13 cellular contexts compared by ENCODE assay signal in the genomic region with DNA sequence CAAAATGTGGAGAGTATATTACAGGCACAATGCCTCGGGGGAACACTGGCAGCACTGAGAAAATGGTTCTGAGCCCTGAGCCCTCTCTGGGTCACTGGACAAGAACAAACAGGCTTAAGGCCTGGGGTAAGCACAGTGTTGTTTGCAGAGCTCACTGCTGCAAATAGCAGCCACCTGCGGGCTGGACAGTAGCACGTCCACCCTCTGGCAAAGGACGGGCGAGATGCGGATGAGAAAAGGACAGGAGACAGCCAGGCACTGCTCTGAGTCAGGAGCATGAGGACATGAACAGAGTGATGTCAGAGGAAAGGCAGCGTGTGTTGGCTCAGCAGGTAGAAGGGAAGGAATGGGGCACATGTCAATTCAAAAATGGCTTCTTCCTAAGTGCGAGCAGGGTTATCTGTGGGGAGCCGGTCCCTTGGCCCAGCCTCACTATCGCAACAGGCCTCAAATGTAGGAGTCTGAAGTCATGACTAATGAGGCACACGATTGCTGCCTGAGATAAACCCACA. TPM values are rescaled to one million over a fixed set of nuclear protein-coding genes. Genes with fewer than 3 reads are reported as not detected.
A peak's percentile ranks its signal among the peaks of the same experiment; 100 is the strongest.
DNase-seq lines count a peak whose midpoint lies in the region.
"Had no signal": no experiment of that assay in that cellular context is flagged by ENCODE, and none has a peak within 500 bp of the region (broad histone marks: within the 10 kb centered on the region; RNA-seq: fewer than 3 reads in every experiment).

No MANE protein-coding gene starts in this region.

- DNase-seq in A172 (ENCODE audit: low spot score) (peak; percentile 12), NCI-H146 (lab: John Stamatoyannopoulos, UW) (peak; percentile 67), cerebellar cortex (ENCODE audit: low spot score) (peak; percentile 91), left kidney (ENCODE audit: low read depth, low spot score) (peak; percentile 33), SIG-M5 treated with dmso at 0.1 percent for 504 hours (lab: John Stamatoyannopoulos, UW; ENCODE audit: unreplicated experiment) (no peak), NCI-H1092 treated with DMSO at 0.1 percent for 48 hours (lab: John Stamatoyannopoulos, UW) (no peak), SW 1271 (lab: John Stamatoyannopoulos, UW) (no peak), HPDE6-E6E7 (ENCODE audit: extremely low spot score) (no peak)
- DNase-seq: activated CD4-positive, alpha-beta T cell treated with anti-CD3 and anti-CD28 coated beads for 36 hours; activated T-cell treated with anti-CD3 and anti-CD28 coated beads, Interleukin-2, amount 50 U/mL, for 4 hours; effector memory CD8-positive, alpha-beta T cell; GOT3; stimulated activated CD4-positive, alpha-beta T cell treated with anti-CD3 and anti-CD28 coated beads, Interleukin-4, amount 100 ng/mL, for 1 hour had no signal

RNA-seq across cellular contexts. Expression of gene NEB, which starts 25.9 kb away (rescaled TPM):
- total RNA-seq in A172 (2014; rRNA removed; shearing (Covaris generic)) = not detected in 2 replicates

Comparison
In these comparisons a context has a peak if more than half of its experiments do, and no peak if none do; other contexts are left out.
1. DNase-seq: peak in A172 (single experiment), NCI-H146 (single experiment), cerebellar cortex (single experiment) and left kidney (single experiment); none in SIG-M5 treated with dmso at 0.1 percent for 504 hours (single experiment), NCI-H1092 treated with DMSO at 0.1 percent for 48 hours (single experiment), SW 1271 (0 of 2) and HPDE6-E6E7 (single experiment).